In the genomic region with DNA sequence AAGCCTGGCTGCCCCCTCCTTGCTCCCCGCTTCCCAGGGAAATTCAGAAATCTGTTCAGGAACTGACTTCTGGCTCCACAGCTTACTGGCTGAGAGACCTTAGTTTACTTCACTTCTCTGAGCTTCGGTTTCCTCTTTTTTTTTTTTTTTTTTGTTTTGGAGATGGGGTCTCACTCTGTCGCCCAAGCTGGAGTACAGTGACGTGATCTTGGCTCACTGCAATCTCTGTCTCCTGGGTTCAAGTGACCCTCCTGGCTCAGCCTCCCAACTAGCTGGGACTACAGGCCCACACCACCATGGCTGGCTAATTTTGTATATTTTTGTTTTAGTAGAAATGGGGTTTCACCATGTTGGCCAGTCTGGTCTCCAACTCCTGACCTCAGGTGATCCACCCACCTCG, we compare ENCODE assay signal across 2 cellular contexts.
TF ChIP-seq lines count a peak whose summit lies in the region.

No MANE protein-coding gene starts in this region.

TF ChIP-seq in SK-N-SH, 30 proteins besides CTCF, POLR2A, EP300 and RAD21:
- no peak for TF ChIP-seq GABPA (IDR thresholded peaks at IDR 0.05; ENCODE audit: low read depth)
- TF ChIP-seq, protein P1, sequence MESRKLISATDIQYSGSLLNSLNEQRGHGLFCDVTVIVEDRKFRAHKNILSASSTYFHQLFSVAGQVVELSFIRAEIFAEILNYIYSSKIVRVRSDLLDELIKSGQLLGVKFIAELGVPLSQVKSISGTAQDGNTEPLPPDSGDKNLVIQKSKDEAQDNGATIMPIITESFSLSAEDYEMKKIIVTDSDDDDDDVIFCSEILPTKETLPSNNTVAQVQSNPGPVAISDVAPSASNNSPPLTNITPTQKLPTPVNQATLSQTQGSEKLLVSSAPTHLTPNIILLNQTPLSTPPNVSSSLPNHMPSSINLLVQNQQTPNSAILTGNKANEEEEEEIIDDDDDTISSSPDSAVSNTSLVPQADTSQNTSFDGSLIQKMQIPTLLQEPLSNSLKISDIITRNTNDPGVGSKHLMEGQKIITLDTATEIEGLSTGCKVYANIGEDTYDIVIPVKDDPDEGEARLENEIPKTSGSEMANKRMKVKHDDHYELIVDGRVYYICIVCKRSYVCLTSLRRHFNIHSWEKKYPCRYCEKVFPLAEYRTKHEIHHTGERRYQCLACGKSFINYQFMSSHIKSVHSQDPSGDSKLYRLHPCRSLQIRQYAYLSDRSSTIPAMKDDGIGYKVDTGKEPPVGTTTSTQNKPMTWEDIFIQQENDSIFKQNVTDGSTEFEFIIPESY (IDR thresholded peaks at IDR 0.05; ENCODE audit: borderline replicate concordance, low read depth), result no peak
- no peak for TF ChIP-seq EZH2phosphoT487 (IDR thresholded peaks at IDR 0.05; ENCODE audit: borderline replicate concordance, low read depth)
- TF ChIP-seq, protein P2, sequence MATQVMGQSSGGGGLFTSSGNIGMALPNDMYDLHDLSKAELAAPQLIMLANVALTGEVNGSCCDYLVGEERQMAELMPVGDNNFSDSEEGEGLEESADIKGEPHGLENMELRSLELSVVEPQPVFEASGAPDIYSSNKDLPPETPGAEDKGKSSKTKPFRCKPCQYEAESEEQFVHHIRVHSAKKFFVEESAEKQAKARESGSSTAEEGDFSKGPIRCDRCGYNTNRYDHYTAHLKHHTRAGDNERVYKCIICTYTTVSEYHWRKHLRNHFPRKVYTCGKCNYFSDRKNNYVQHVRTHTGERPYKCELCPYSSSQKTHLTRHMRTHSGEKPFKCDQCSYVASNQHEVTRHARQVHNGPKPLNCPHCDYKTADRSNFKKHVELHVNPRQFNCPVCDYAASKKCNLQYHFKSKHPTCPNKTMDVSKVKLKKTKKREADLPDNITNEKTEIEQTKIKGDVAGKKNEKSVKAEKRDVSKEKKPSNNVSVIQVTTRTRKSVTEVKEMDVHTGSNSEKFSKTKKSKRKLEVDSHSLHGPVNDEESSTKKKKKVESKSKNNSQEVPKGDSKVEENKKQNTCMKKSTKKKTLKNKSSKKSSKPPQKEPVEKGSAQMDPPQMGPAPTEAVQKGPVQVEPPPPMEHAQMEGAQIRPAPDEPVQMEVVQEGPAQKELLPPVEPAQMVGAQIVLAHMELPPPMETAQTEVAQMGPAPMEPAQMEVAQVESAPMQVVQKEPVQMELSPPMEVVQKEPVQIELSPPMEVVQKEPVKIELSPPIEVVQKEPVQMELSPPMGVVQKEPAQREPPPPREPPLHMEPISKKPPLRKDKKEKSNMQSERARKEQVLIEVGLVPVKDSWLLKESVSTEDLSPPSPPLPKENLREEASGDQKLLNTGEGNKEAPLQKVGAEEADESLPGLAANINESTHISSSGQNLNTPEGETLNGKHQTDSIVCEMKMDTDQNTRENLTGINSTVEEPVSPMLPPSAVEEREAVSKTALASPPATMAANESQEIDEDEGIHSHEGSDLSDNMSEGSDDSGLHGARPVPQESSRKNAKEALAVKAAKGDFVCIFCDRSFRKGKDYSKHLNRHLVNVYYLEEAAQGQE (IDR thresholded peaks at IDR 0.05; ENCODE audit: low read depth, low read length), result no peak
- TF ChIP-seq, protein P3, sequence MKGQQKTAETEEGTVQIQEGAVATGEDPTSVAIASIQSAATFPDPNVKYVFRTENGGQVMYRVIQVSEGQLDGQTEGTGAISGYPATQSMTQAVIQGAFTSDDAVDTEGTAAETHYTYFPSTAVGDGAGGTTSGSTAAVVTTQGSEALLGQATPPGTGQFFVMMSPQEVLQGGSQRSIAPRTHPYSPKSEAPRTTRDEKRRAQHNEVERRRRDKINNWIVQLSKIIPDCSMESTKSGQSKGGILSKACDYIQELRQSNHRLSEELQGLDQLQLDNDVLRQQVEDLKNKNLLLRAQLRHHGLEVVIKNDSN (IDR thresholded peaks at IDR 0.05; ENCODE audit: borderline replicate concordance, low read depth), result no peak
- TF ChIP-seq GATA2 (CRISPR knock-in tag; IDR thresholded peaks at IDR 0.05), result no peak
- no peak for TF ChIP-seq SMC3 (IDR thresholded peaks at IDR 0.05; ENCODE audit: low read depth, low read length)

TF ChIP-seq in SK-N-SH treated with all-trans-retinoic acid at 6 μM for 48 hours, 23 proteins besides CTCF, POLR2A, EP300 and RAD21:
- TF ChIP-seq ZC3H10 (CRISPR knock-in tag; IDR thresholded peaks at IDR 0.05) (no peak), TCF4 (CRISPR knock-in tag; IDR thresholded peaks at IDR 0.05; ENCODE audit: borderline replicate concordance) (no peak), SNAI2 (CRISPR knock-in tag; IDR thresholded peaks at IDR 0.05) (no peak), PPARA (CRISPR knock-in tag; IDR thresholded peaks at IDR 0.05; ENCODE audit: borderline replicate concordance) (no peak), ZFP3 (CRISPR knock-in tag; IDR thresholded peaks at IDR 0.05) (no peak), RARB (CRISPR knock-in tag; IDR thresholded peaks at IDR 0.05) (no peak), ISL1 (CRISPR knock-in tag; IDR thresholded peaks at IDR 0.05) (no peak), ZNF8 (CRISPR knock-in tag; IDR thresholded peaks at IDR 0.05) (no peak), TOX (CRISPR knock-in tag; IDR thresholded peaks at IDR 0.05; ENCODE audit: borderline replicate concordance) (no peak), ZNF565 (CRISPR knock-in tag; conservative IDR thresholded peaks at IDR 0.05; ENCODE audit: low read depth) (no peak), BACH2 (CRISPR knock-in tag; IDR thresholded peaks at IDR 0.05; ENCODE audit: borderline replicate concordance) (no peak), CSDC2 (CRISPR knock-in tag; IDR thresholded peaks at IDR 0.05) (no peak), GLIS3 (CRISPR knock-in tag; IDR thresholded peaks at IDR 0.05) (no peak)
- TF ChIP-seq, protein P4, sequence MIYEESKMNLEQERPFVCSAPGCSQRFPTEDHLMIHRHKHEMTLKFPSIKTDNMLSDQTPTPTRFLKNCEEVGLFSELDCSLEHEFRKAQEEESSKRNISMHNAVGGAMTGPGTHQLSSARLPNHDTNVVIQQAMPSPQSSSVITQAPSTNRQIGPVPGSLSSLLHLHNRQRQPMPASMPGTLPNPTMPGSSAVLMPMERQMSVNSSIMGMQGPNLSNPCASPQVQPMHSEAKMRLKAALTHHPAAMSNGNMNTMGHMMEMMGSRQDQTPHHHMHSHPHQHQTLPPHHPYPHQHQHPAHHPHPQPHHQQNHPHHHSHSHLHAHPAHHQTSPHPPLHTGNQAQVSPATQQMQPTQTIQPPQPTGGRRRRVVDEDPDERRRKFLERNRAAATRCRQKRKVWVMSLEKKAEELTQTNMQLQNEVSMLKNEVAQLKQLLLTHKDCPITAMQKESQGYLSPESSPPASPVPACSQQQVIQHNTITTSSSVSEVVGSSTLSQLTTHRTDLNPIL (CRISPR knock-in tag; IDR thresholded peaks at IDR 0.05; ENCODE audit: low read depth), result no peak
- TF ChIP-seq, protein P5, sequence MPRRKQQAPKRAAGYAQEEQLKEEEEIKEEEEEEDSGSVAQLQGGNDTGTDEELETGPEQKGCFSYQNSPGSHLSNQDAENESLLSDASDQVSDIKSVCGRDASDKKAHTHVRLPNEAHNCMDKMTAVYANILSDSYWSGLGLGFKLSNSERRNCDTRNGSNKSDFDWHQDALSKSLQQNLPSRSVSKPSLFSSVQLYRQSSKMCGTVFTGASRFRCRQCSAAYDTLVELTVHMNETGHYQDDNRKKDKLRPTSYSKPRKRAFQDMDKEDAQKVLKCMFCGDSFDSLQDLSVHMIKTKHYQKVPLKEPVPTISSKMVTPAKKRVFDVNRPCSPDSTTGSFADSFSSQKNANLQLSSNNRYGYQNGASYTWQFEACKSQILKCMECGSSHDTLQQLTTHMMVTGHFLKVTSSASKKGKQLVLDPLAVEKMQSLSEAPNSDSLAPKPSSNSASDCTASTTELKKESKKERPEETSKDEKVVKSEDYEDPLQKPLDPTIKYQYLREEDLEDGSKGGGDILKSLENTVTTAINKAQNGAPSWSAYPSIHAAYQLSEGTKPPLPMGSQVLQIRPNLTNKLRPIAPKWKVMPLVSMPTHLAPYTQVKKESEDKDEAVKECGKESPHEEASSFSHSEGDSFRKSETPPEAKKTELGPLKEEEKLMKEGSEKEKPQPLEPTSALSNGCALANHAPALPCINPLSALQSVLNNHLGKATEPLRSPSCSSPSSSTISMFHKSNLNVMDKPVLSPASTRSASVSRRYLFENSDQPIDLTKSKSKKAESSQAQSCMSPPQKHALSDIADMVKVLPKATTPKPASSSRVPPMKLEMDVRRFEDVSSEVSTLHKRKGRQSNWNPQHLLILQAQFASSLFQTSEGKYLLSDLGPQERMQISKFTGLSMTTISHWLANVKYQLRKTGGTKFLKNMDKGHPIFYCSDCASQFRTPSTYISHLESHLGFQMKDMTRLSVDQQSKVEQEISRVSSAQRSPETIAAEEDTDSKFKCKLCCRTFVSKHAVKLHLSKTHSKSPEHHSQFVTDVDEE (CRISPR knock-in tag; IDR thresholded peaks at IDR 0.05), result no peak
- TF ChIP-seq, protein P6, sequence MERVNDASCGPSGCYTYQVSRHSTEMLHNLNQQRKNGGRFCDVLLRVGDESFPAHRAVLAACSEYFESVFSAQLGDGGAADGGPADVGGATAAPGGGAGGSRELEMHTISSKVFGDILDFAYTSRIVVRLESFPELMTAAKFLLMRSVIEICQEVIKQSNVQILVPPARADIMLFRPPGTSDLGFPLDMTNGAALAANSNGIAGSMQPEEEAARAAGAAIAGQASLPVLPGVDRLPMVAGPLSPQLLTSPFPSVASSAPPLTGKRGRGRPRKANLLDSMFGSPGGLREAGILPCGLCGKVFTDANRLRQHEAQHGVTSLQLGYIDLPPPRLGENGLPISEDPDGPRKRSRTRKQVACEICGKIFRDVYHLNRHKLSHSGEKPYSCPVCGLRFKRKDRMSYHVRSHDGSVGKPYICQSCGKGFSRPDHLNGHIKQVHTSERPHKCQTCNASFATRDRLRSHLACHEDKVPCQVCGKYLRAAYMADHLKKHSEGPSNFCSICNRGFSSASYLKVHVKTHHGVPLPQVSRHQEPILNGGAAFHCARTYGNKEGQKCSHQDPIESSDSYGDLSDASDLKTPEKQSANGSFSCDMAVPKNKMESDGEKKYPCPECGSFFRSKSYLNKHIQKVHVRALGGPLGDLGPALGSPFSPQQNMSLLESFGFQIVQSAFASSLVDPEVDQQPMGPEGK (CRISPR knock-in tag; IDR thresholded peaks at IDR 0.05; ENCODE audit: borderline replicate concordance), result no peak
- TF ChIP-seq, protein P7, sequence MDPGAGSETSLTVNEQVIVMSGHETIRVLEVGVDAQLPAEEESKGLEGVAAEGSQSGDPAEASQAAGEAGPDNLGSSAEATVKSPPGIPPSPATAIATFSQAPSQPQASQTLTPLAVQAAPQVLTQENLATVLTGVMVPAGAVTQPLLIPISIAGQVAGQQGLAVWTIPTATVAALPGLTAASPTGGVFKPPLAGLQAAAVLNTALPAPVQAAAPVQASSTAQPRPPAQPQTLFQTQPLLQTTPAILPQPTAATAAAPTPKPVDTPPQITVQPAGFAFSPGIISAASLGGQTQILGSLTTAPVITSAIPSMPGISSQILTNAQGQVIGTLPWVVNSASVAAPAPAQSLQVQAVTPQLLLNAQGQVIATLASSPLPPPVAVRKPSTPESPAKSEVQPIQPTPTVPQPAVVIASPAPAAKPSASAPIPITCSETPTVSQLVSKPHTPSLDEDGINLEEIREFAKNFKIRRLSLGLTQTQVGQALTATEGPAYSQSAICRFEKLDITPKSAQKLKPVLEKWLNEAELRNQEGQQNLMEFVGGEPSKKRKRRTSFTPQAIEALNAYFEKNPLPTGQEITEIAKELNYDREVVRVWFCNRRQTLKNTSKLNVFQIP (CRISPR knock-in tag; IDR thresholded peaks at IDR 0.05; ENCODE audit: borderline replicate concordance, low read depth), result no peak
